1 cellular context compared by ENCODE assay signal in genomic region chr2:219713110-219713509, GRCh38.
TF ChIP-seq lines count a peak whose summit lies in the region.

No MANE protein-coding gene starts in this region.

TF ChIP-seq in IMR-90, 13 proteins besides CTCF, POLR2A, EP300 and RAD21 (continued from another document):
- TF ChIP-seq, protein P1, sequence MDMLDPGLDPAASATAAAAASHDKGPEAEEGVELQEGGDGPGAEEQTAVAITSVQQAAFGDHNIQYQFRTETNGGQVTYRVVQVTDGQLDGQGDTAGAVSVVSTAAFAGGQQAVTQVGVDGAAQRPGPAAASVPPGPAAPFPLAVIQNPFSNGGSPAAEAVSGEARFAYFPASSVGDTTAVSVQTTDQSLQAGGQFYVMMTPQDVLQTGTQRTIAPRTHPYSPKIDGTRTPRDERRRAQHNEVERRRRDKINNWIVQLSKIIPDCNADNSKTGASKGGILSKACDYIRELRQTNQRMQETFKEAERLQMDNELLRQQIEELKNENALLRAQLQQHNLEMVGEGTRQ (IDR thresholded peaks at IDR 0.05; ENCODE audit: low read depth, low read length), result peak; percentile 91
TF ChIP-seq in IMR-90: peak in this region for 1.
